Comparison of ENCODE assay signal across 19 cellular contexts in the genomic region with DNA sequence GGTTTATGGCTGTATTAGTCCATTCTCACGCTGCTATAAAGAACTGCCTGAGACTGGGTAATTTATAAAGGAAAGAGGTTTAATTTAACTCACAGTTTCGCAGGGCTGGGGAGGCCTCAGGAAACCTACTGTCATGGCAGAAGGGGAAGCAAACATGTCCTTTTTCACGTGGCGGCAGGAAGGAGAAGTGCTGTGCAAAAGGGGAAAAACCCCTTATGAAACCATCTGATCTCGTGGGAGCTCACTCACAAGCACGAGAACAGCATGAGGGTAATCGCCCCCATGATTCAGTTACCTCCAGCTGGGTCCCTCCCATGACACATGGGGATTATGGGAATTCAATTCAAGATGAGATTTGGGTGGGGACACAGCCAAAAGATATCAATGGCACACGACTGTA.
"Had no signal": no experiment of that assay in that cellular context is flagged by ENCODE, and none has a peak within 500 bp of the region (broad histone marks: within the 10 kb centered on the region; RNA-seq: fewer than 3 reads in every experiment).

No MANE protein-coding gene starts in this region.

- H3K4me2 ChIP-seq: hepatocyte, neural progenitor cell had no signal

- H3K4me1 Mint-ChIP-seq: activated CD4-positive, alpha-beta T cell treated with anti-CD3 and anti-CD28 coated beads, Interleukin-2, amount 10 ng/mL, durations not matched to agents 7 days and 5 days; activated naive CD4-positive, alpha-beta T cell treated with anti-CD3 and anti-CD28 coated beads, Interleukin-2, amount 10 ng/mL, durations not matched to agents 7 days and 5 days; neural progenitor cell had no signal

- H3K27me3 ChIP-seq: adrenal gland, gastroesophageal sphincter, hepatocyte, neural progenitor cell, tibial artery, uterus had no signal

- H3K36me3 ChIP-seq: adrenal gland, uterus had no signal

- H3K27ac ChIP-seq: adrenal gland, coronary artery, epithelial cell of prostate, gastroesophageal sphincter, hepatocyte, neural progenitor cell, parathyroid adenoma, tibial artery, uterus had no signal

- H3K9me3 ChIP-seq: adrenal gland, gastroesophageal sphincter, tibial artery, uterus had no signal

- H3K9ac ChIP-seq: neural progenitor cell, parathyroid adenoma had no signal

- DNase-seq: activated B cell treated with CpG ODN at 0.5 μM for 24 hours; activated CD4-positive, alpha-beta T cell treated with anti-CD3 and anti-CD28 coated beads, Interleukin-2, amount 10 ng/mL, durations not matched to agents 7 days and 5 days; activated CD8-positive, alpha-beta memory T cell treated with anti-CD3 and anti-CD28 coated beads for 24 hours; activated naive CD4-positive, alpha-beta T cell treated with anti-CD3 and anti-CD28 coated beads, Interleukin-2, amount 10 ng/mL, durations not matched to agents 7 days and 5 days; adrenal gland; central memory CD4-positive, alpha-beta T cell; effector memory CD4-positive, alpha-beta T cell; left ventricle myocardium superior; retina; stimulated activated CD4-positive, alpha-beta T cell treated with anti-CD3 and anti-CD28 coated beads, Interleukin-4, amount 100 ng/mL, for 4 hours; tibial artery; uterus had no signal

- H3K9me3 Mint-ChIP-seq: activated CD4-positive, alpha-beta T cell treated with anti-CD3 and anti-CD28 coated beads, Interleukin-2, amount 10 ng/mL, durations not matched to agents 7 days and 5 days; activated naive CD4-positive, alpha-beta T cell treated with anti-CD3 and anti-CD28 coated beads, Interleukin-2, amount 10 ng/mL, durations not matched to agents 7 days and 5 days; mesothelial cell of epicardium; neural progenitor cell had no signal

- H3K27ac Mint-ChIP-seq: activated B cell treated with CpG ODN at 0.5 μM for 24 hours; activated CD4-positive, alpha-beta T cell treated with anti-CD3 and anti-CD28 coated beads, Interleukin-2, amount 10 ng/mL, durations not matched to agents 7 days and 5 days; activated naive CD4-positive, alpha-beta T cell treated with anti-CD3 and anti-CD28 coated beads, Interleukin-2, amount 10 ng/mL, durations not matched to agents 7 days and 5 days; mesothelial cell of epicardium; neural progenitor cell had no signal

- H3K4me3 Mint-ChIP-seq: activated B cell treated with CpG ODN at 0.5 μM for 24 hours; activated CD4-positive, alpha-beta T cell treated with anti-CD3 and anti-CD28 coated beads, Interleukin-2, amount 10 ng/mL, durations not matched to agents 7 days and 5 days; activated naive CD4-positive, alpha-beta T cell treated with anti-CD3 and anti-CD28 coated beads, Interleukin-2, amount 10 ng/mL, durations not matched to agents 7 days and 5 days; mesothelial cell of epicardium; neural progenitor cell had no signal

- H3K27me3 Mint-ChIP-seq: activated B cell treated with CpG ODN at 0.5 μM for 24 hours; activated CD4-positive, alpha-beta T cell treated with anti-CD3 and anti-CD28 coated beads, Interleukin-2, amount 10 ng/mL, durations not matched to agents 7 days and 5 days; activated naive CD4-positive, alpha-beta T cell treated with anti-CD3 and anti-CD28 coated beads, Interleukin-2, amount 10 ng/mL, durations not matched to agents 7 days and 5 days had no signal

- H2AFZ ChIP-seq: hepatocyte, neural progenitor cell, parathyroid adenoma had no signal

- H3K4me1 ChIP-seq: gastroesophageal sphincter, neural progenitor cell, parathyroid adenoma, tibial artery, uterus had no signal

- H3K4me3 ChIP-seq: adrenal gland, coronary artery, gastroesophageal sphincter, hepatocyte, neural progenitor cell, tibial artery, uterus had no signal
